In the genomic region with DNA sequence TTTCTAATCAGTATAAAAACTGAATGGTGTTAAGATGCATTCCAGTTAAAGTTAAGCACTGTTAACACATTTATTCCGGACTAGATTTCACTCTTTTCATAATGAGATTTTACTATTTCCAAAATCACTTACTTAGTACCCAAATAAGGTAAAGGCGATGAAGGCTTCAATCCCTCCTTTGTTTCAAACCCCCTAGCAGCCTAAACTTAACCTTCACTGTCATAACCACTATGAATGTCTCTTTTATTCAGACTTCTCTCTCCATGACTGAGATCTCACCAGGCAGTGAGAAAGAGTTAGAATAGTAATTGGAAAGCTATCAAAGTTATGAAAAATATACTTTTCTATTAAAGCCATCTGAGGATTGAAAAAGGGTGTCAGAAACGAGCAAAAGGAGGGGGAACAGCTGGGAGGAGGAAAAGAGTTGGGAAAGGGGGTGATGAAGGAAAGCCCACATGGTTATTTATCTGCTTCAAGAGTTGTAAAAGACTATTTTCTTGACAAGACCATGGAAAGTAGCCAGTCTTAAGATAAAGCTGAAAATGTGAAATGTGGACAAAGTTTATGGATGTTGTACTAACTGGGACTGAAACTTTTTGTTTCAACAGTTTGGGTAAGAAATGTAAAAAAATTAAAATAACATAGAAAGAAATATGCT, we compare ENCODE assay signal across 1 cellular context.
TF ChIP-seq lines count a peak whose summit lies in the region.

No MANE protein-coding gene starts in this region.

TF ChIP-seq in GM12878, 131 proteins besides CTCF, POLR2A, EP300 and RAD21:
- no peak for TF ChIP-seq EGR1 (IDR thresholded peaks at IDR 0.05; ENCODE audit: borderline replicate concordance in 1 of 2, low read depth in 2 of 2, low read length in 2 of 2)
- TF ChIP-seq NBN (IDR thresholded peaks at IDR 0.05): 0 out of 2 replicates have a peak, but pooled peaks have one; percentile 38
- TF ChIP-seq, protein P1, sequence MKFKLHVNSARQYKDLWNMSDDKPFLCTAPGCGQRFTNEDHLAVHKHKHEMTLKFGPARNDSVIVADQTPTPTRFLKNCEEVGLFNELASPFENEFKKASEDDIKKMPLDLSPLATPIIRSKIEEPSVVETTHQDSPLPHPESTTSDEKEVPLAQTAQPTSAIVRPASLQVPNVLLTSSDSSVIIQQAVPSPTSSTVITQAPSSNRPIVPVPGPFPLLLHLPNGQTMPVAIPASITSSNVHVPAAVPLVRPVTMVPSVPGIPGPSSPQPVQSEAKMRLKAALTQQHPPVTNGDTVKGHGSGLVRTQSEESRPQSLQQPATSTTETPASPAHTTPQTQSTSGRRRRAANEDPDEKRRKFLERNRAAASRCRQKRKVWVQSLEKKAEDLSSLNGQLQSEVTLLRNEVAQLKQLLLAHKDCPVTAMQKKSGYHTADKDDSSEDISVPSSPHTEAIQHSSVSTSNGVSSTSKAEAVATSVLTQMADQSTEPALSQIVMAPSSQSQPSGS (IDR thresholded peaks at IDR 0.05; ENCODE audit: low read length): no peak
